ENCODE assay signal across 1 cellular context in the genomic region with DNA sequence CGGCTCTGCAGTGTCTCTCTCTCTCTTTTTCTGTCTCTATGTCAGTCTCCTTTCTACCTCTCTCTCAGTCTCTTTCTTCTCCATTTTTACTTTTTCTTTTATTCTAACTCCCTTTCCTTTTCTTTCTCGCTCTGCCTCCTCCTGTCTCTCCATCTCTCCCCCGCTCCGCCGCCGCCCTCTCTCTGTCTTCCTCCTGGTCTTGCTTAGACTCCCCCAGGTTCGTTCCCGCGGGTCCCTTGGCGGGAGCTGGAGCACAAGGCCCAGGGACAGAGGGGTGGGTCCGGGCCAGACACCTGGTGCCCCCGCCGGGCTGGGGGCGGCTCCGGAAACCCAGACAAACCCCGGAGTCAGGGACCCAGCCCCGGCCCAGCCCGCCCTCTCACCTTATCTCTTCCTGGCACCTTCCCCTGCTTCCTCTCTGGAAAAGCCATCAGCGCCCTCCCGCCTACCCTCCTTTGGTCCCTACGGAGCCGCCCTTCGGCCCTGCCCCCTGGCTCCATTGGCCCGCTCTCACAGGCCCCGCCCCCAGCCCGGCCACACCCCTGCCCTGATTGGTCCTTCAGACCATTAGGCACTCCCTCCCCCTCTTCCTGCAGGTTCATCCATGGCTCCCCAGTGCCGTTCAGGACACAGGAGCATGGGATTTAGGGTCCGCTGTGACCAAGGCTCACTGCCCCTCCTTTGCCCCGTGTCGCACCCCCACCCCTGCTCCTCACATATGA.
TF ChIP-seq lines count a peak whose summit lies in the region.

No MANE protein-coding gene starts in this region.

TF ChIP-seq in IMR-90, 13 proteins besides CTCF, POLR2A, EP300 and RAD21 (continued from another document):
- no peak for TF ChIP-seq RFX5 (IDR thresholded peaks at IDR 0.05; ENCODE audit: low read depth, low read length)
- no peak for TF ChIP-seq CEBPB (IDR thresholded peaks at IDR 0.05; ENCODE audit: low read depth, low read length)
- TF ChIP-seq USF2 (IDR thresholded peaks at IDR 0.05; ENCODE audit: low read depth, low read length), result no peak
